In the genomic region with DNA sequence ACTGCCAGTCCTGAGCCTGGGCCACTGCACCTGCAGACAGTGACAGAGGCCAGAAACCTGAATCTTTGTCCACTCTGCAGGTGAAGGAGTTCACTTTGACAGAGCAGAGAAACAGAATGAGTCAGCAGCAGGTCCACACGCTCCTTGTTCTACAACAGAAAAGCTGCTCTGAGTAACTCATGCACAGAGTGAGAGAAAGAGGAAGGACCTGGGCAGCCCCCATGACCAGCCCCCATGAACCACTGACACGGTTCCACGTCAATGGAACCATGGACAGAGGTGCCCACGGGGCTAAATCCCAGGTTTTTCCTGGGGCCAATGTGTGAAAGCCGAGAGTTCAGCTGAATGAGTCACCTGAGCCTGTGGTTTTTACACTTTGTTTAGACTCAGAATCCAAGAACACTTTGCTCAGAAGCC, we compare ENCODE assay signal across 9 cellular contexts. TPM values are rescaled to one million over a fixed set of nuclear protein-coding genes. Genes with fewer than 3 reads are reported as not detected.
DNase-seq lines count a peak whose midpoint lies in the region; ATAC-seq, FAIRE-seq and TF ChIP-seq lines count a peak whose summit lies in the region.
"Had no signal": no experiment of that assay in that cellular context is flagged by ENCODE, and none has a peak within 500 bp of the region (broad histone marks: within the 10 kb centered on the region; RNA-seq: fewer than 3 reads in every experiment).

No MANE protein-coding gene starts in this region.

- H3K79me2 ChIP-seq in astrocyte (ENCODE audit: insufficient read depth, low read length): no peaks in the 10 kb centered on the region

- peaks cover 7% of the 10 kb centered on the region for H3K4me1 Mint-ChIP-seq in astrocyte (ENCODE audit: low read depth, unreplicated experiment)

- no peak overlapping the region for H2AFZ ChIP-seq in astrocyte (ENCODE audit: low read depth, low read length)

- peaks cover 21% of the 10 kb centered on the region for H3K27me3 Mint-ChIP-seq in astrocyte (ENCODE audit: low read depth, unreplicated experiment)

- H3K4me3 Mint-ChIP-seq in astrocyte (ENCODE audit: unreplicated experiment): no peak overlapping the region

- H3K36me3 Mint-ChIP-seq in astrocyte (ENCODE audit: low read depth, unreplicated experiment): no peaks in the 10 kb centered on the region

- no peak for FAIRE-seq in astrocyte (lab: Jason Lieb, UNC)

- no peak overlapping the region for H3K4me3 ChIP-seq in astrocyte (ENCODE audit: insufficient read depth, low read depth, low read length)
- H3K4me3 ChIP-seq: suprapubic skin had no signal

- peak; percentile 3 for DNase-seq in CD1c-positive myeloid dendritic cell (ENCODE audit: extremely low spot score)
- DNase-seq in astrocyte (ENCODE audit: low read depth): peak; percentile 67
- no peak for DNase-seq in NCI-H2081 treated with DMSO at 0.1 percent for 48 hours (lab: John Stamatoyannopoulos, UW)
- DNase-seq in NCI-H446 treated with DMSO at 0.1 percent for 48 hours (lab: John Stamatoyannopoulos, UW): no peak
- no peak for DNase-seq in NCI-H748 (lab: John Stamatoyannopoulos, UW; ENCODE audit: unreplicated experiment)
- no peak for DNase-seq in KG1 (lab: John Stamatoyannopoulos, UW)

- H3K9ac ChIP-seq in astrocyte (ENCODE audit: low read length): no peak overlapping the region

- H3K27ac ChIP-seq in astrocyte (ENCODE audit: low read depth, low read length): no peak overlapping the region
- H3K27ac ChIP-seq: suprapubic skin had no signal

- H3K4me1 ChIP-seq in astrocyte (ENCODE audit: insufficient read depth, low read length): peaks cover 6% of the 10 kb centered on the region
- H3K4me1 ChIP-seq: suprapubic skin had no signal

- peaks cover 2% of the 10 kb centered on the region for H3K27me3 ChIP-seq in astrocyte (ENCODE audit: insufficient read depth, low read length)
- H3K27me3 ChIP-seq: suprapubic skin had no signal

- ATAC-seq in GM19395 (IDR thresholded peaks at IDR 0.05; ENCODE audit: unreplicated experiment) (peak; percentile 91), HG03108 (IDR thresholded peaks at IDR 0.05; ENCODE audit: unreplicated experiment) (peak; percentile 88)

- no peak for TF ChIP-seq CTCF in astrocyte (IDR thresholded peaks at IDR 0.05; ENCODE audit: insufficient read depth, low read depth, low read length)

- H3K27ac Mint-ChIP-seq in astrocyte (ENCODE audit: unreplicated experiment): peak overlapping the region; percentile 34

- H4K20me1 ChIP-seq in astrocyte (ENCODE audit: insufficient read depth, low read length): no peaks in the 10 kb centered on the region

- H3K4me2 ChIP-seq in astrocyte (ENCODE audit: low read length): peak overlapping the region; percentile 16

- no peaks in the 10 kb centered on the region for H3K9me3 ChIP-seq in astrocyte (ENCODE audit: insufficient read depth, low read depth, low read length)
- H3K9me3 ChIP-seq: suprapubic skin had no signal

- H3K36me3 ChIP-seq in astrocyte (ENCODE audit: insufficient read depth, low read length): no peaks in the 10 kb centered on the region
- H3K36me3 ChIP-seq: suprapubic skin had no signal

- no peaks in the 10 kb centered on the region for H3K9me3 Mint-ChIP-seq in astrocyte (ENCODE audit: unreplicated experiment)

RNA-seq across cellular contexts. Expression of a gene that starts 40.8 kb away (rescaled TPM):
- total RNA-seq in astrocyte: 101 and 109 TPM in 2 replicates

Comparison
In these comparisons a context has a peak if more than half of its experiments do, and no peak if none do; other contexts are left out.
1. DNase-seq: peak in CD1c-positive myeloid dendritic cell (single experiment) and astrocyte (single experiment); none in NCI-H2081 treated with DMSO at 0.1 percent for 48 hours (single experiment), NCI-H446 treated with DMSO at 0.1 percent for 48 hours (single experiment), NCI-H748 (single experiment) and KG1 (single experiment).